Comparison of ENCODE assay signal across 23 cellular contexts in the genomic region with DNA sequence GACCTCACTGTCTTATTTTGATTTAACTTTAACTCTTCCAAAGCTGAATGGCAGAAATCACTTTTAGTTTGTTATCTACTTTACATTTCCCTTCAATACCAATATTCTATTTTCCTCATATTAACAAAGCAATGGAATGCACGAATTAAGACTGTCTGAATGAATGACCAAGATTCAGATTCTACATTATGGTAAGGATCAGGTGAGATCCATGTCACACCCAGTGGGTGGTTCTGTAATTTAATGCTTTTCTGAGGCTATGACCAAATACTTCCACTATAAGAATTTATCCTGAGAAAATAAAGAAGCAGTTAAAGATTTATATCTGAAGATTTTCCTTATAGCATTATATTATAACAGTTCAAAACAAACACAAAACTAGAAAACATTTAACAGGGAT.
"Had no signal": no experiment of that assay in that cellular context is flagged by ENCODE, and none has a peak within 500 bp of the region (broad histone marks: within the 10 kb centered on the region; RNA-seq: fewer than 3 reads in every experiment).

No MANE protein-coding gene starts in this region.

- ATAC-seq: effector memory CD8-positive, alpha-beta T cell; foreskin keratinocyte; gastrocnemius medialis; heart right ventricle had no signal

- H3K4me1 Mint-ChIP-seq: activated naive CD4-positive, alpha-beta T cell treated with anti-CD3 and anti-CD28 coated beads, Interleukin-2, amount 10 ng/mL, durations not matched to agents 7 days and 5 days; central memory CD8-positive, alpha-beta T cell had no signal

- H3K27ac Mint-ChIP-seq: activated naive CD4-positive, alpha-beta T cell treated with anti-CD3 and anti-CD28 coated beads, Interleukin-2, amount 10 ng/mL, durations not matched to agents 7 days and 5 days; activated T-helper 1 cell treated with anti-CD3 and anti-CD28 coated beads, Interleukin-12 subunit alpha, Interleukin-12 subunit beta, Interleukin-2, Interleukin-4 antibody, amounts not matched to agents 30 ng/mL and 10 ng/mL and 1 ng/mL, durations not matched to agents 14 hours and 24 hours and 36 hours; dendritic cell treated with granulocyte-macrophage colony-stimulating factor and Interleukin-4, amounts not matched to agents 40 ng/mL and 50 ng/mL, for 4 days; effector memory CD8-positive, alpha-beta T cell had no signal

- H3K4me3 Mint-ChIP-seq: activated naive CD4-positive, alpha-beta T cell treated with anti-CD3 and anti-CD28 coated beads, Interleukin-2, amount 10 ng/mL, durations not matched to agents 7 days and 5 days; activated T-helper 1 cell treated with anti-CD3 and anti-CD28 coated beads, Interleukin-12 subunit alpha, Interleukin-12 subunit beta, Interleukin-2, Interleukin-4 antibody, amounts not matched to agents 30 ng/mL and 10 ng/mL and 1 ng/mL, durations not matched to agents 14 hours and 24 hours and 36 hours; central memory CD8-positive, alpha-beta T cell; dendritic cell treated with granulocyte-macrophage colony-stimulating factor and Interleukin-4, amounts not matched to agents 40 ng/mL and 50 ng/mL, for 4 days; effector memory CD8-positive, alpha-beta T cell had no signal

- DNase-seq: activated CD4-positive, alpha-beta T cell treated with anti-CD3 and anti-CD28 coated beads for 4 hours; activated CD4-positive, alpha-beta T cell treated with anti-CD3 and anti-CD28 coated beads, Interleukin-2, amount 50 U/mL, for 1 hour; activated CD4-positive, alpha-beta T cell treated with anti-CD3 and anti-CD28 coated beads, Interleukin-2, amount 50 U/mL, for 48 hours; activated CD4-positive, CD25-positive, alpha-beta regulatory T cell; activated CD4-positive, CD25-positive, alpha-beta regulatory T cell treated with anti-CD3 and anti-CD28 coated beads, Interleukin-2, amount 50 U/mL, for 72 hours; activated CD8-positive, alpha-beta memory T cell treated with anti-CD3 and anti-CD28 coated beads, Interleukin-2, amount 50 U/mL, for 4 hours; activated gamma-delta T cell; activated naive CD4-positive, alpha-beta T cell; activated naive CD4-positive, alpha-beta T cell treated with anti-CD3 and anti-CD28 coated beads, Interleukin-2, amount 10 ng/mL, durations not matched to agents 7 days and 5 days; activated T-cell treated with anti-CD3 and anti-CD28 coated beads, Interleukin-2, amount 50 U/mL, for 1 hour; activated T-cell treated with anti-CD3 and anti-CD28 coated beads, Interleukin-2, amount 50 U/mL, for 48 hours; amniotic stem cell; anterior cingulate cortex; brain microvascular endothelial cell; dorsolateral prefrontal cortex; effector memory CD8-positive, alpha-beta T cell; foreskin keratinocyte; gastrocnemius medialis; heart right ventricle; T-helper 2 cell had no signal

- H3K27me3 Mint-ChIP-seq: activated naive CD4-positive, alpha-beta T cell treated with anti-CD3 and anti-CD28 coated beads, Interleukin-2, amount 10 ng/mL, durations not matched to agents 7 days and 5 days; central memory CD8-positive, alpha-beta T cell; dendritic cell treated with granulocyte-macrophage colony-stimulating factor and Interleukin-4, amounts not matched to agents 40 ng/mL and 50 ng/mL, for 4 days; effector memory CD8-positive, alpha-beta T cell had no signal

- H3K36me3 Mint-ChIP-seq: activated naive CD4-positive, alpha-beta T cell treated with anti-CD3 and anti-CD28 coated beads, Interleukin-2, amount 10 ng/mL, durations not matched to agents 7 days and 5 days had no signal
